Comparison of ENCODE assay signal across 8 cellular contexts in the genomic region with DNA sequence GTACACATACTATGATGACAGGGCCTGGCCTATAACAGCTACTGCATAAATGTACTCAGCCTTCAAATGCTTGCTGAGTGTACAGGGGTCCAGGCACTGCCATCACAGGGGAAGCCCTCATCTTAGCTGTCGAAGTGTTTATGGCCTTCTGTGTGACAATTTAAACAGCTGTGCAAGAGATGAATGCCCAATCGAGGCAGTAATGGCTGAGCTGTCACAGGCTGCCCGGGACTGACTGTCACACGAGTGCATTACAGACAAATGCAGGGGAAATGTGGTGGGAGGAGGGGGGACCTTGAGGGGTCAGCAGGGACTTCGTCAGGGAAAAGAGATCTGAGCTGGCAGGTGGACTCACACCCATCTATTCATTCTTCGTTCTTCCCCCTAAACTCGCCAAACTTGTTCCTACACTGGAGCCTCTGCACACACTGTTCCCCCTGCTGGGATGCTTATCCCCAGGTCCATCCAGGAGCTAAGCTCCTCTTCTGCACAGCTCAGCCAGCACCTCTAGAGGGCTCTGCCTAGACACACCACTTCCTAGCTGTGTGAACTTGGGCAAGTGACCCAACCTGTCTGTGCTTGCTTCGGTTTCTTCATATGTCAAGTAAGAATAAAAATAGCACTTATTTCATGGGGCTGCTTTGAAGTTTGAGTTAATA.
DNase-seq lines count a peak whose midpoint lies in the region; ATAC-seq, FAIRE-seq and TF ChIP-seq lines count a peak whose summit lies in the region.

No MANE protein-coding gene starts in this region.

- H4K20me1 ChIP-seq in DOHH2 (ENCODE audit: control insufficient read depth, insufficient read depth, low read depth, low read length) (no peaks in the 10 kb centered on the region), keratinocyte (ENCODE audit: control insufficient read depth, extremely low read depth, insufficient read depth, low read length) (no peaks in the 10 kb centered on the region)

- dilution Hi-C loops in keratinocyte (cut with MboI; ENCODE audit: extremely low pct_ligation_motif_present, low sequenced_read_pairs) = no loop called here

- H3K27me3 ChIP-seq in DOHH2 (ENCODE audit: control insufficient read depth, low read length) (peaks cover 31% of the 10 kb centered on the region), keratinocyte (ENCODE audit: control insufficient read depth, extremely low read depth, insufficient read depth, low read length) (no peaks in the 10 kb centered on the region)

- no peak overlapping the region for H3K4me2 ChIP-seq in DOHH2 (ENCODE audit: low read length)
- H3K4me2 ChIP-seq in keratinocyte (ENCODE audit: control insufficient read depth, extremely low read depth, insufficient read depth, low read depth, low read length) = no peak overlapping the region

- H3K9me1 ChIP-seq in keratinocyte (ENCODE audit: control insufficient read depth, extremely low read depth, insufficient read depth, low read length) = no peaks in the 10 kb centered on the region

- ATAC-seq in HG02938 (IDR thresholded peaks at IDR 0.05; ENCODE audit: unreplicated experiment) = no peak

- H3K9me3 ChIP-seq in DOHH2 (ENCODE audit: control insufficient read depth, insufficient read depth, low read length) = no peaks in the 10 kb centered on the region
- H3K9me3 ChIP-seq in keratinocyte (ENCODE audit: control insufficient read depth, low read depth, low read length) = no peaks in the 10 kb centered on the region

- H3K36me3 ChIP-seq in DOHH2 (ENCODE audit: control insufficient read depth, low read length) = no peaks in the 10 kb centered on the region
- H3K36me3 ChIP-seq in keratinocyte (ENCODE audit: control insufficient read depth in 2 of 2, extremely low read depth in 1 of 2, insufficient read depth in 2 of 2, low read length in 2 of 2) = no peaks in the 10 kb centered on the region

- H3K79me2 ChIP-seq in DOHH2 (ENCODE audit: control insufficient read depth, low read length) = no peaks in the 10 kb centered on the region
- no peaks in the 10 kb centered on the region for H3K79me2 ChIP-seq in keratinocyte (ENCODE audit: control insufficient read depth, insufficient read depth, low read length)

- H3K27ac ChIP-seq in DOHH2 (ENCODE audit: low read depth, low read length) = no peak overlapping the region
- no peak overlapping the region for H3K27ac ChIP-seq in keratinocyte (ENCODE audit: control insufficient read depth, insufficient read depth, low read length)

- no peaks in the 10 kb centered on the region for H3K9me2 ChIP-seq in DOHH2 (replicated peaks; ENCODE audit: control insufficient read depth, low read length)

- peak; percentile 84 for TF ChIP-seq CTCF in DOHH2 (IDR thresholded peaks at IDR 0.05; ENCODE audit: low read depth, low read length, poor library complexity, severe bottlenecking)
- peak; percentile 48 for TF ChIP-seq CTCF in HFF-Myc (IDR thresholded peaks at IDR 0.05; ENCODE audit: low read depth, low read length, missing control alignments)
- TF ChIP-seq CTCF in keratinocyte (optimal IDR thresholded peaks at IDR 0.05 in 1 of 3, IDR thresholded peaks at IDR 0.05 in 1 of 3, conservative IDR thresholded peaks at IDR 0.05 in 1 of 3; ENCODE audit: extremely low read depth in 1 of 3, insufficient read depth in 2 of 3, low read length in 3 of 3) = peak; percentile 85 to 87 (median 85)

- peak; percentile 82 for FAIRE-seq in keratinocyte (lab: Jason Lieb, UNC)

- H3K4me3 ChIP-seq in DOHH2 (ENCODE audit: low read length) (no peak overlapping the region), HFF-Myc (replicated peaks; ENCODE audit: low read depth, low read length) (no peak overlapping the region), keratinocyte (ENCODE audit: control insufficient read depth in 2 of 3, extremely low read depth in 1 of 3, insufficient read depth in 2 of 3, low read depth in 1 of 3, low read length in 3 of 3) (no peak overlapping the region)

- H3K9ac ChIP-seq in keratinocyte (ENCODE audit: control insufficient read depth, extremely low read depth, insufficient read depth, low read length) = no peak overlapping the region

- peaks cover 10% of the 10 kb centered on the region for H3K4me1 ChIP-seq in DOHH2 (ENCODE audit: control insufficient read depth, low read length)
- peaks cover 10% of the 10 kb centered on the region for H3K4me1 ChIP-seq in keratinocyte (ENCODE audit: control insufficient read depth, extremely low read depth, insufficient read depth, low read length)

- no peak overlapping the region for H2AFZ ChIP-seq in keratinocyte (ENCODE audit: control insufficient read depth, low read length)

- no peaks in the 10 kb centered on the region for H3F3A ChIP-seq in DOHH2 (ENCODE audit: control insufficient read depth, insufficient read depth)

- no peak for DNase-seq in HFF-Myc (ENCODE audit: extremely low read depth, low read depth)
- peak; percentile 33 for DNase-seq in SHP77 treated with DMSO at 0.1 percent for 48 hours (lab: John Stamatoyannopoulos, UW)
- DNase-seq in keratinocyte (ENCODE audit: low read depth, low spot score) = peak; percentile 45
- no peak for DNase-seq in NCI-H2107 (lab: John Stamatoyannopoulos, UW)
- DNase-seq in stimulated activated CD4-positive, alpha-beta T cell treated with anti-CD3 and anti-CD28 coated beads, Interleukin-4, amount 100 ng/mL, for 24 hours = no peak
- no peak for DNase-seq in mucosa of gallbladder (ENCODE audit: low spot score)

Comparison
In these comparisons a context has a peak if more than half of its experiments do, and no peak if none do; other contexts are left out.
1. DNase-seq: peak in SHP77 treated with DMSO at 0.1 percent for 48 hours (single experiment) and keratinocyte (single experiment); none in HFF-Myc (single experiment), NCI-H2107 (single experiment), stimulated activated CD4-positive, alpha-beta T cell treated with anti-CD3 and anti-CD28 coated beads, Interleukin-4, amount 100 ng/mL, for 24 hours (single experiment) and mucosa of gallbladder (single experiment).
2. Peak in every context shown above with its lines, with median percentiles within 50 percentile points of each other: CTCF ChIP-seq.